ENCODE assay signal across 18 cellular contexts in the genomic region with DNA sequence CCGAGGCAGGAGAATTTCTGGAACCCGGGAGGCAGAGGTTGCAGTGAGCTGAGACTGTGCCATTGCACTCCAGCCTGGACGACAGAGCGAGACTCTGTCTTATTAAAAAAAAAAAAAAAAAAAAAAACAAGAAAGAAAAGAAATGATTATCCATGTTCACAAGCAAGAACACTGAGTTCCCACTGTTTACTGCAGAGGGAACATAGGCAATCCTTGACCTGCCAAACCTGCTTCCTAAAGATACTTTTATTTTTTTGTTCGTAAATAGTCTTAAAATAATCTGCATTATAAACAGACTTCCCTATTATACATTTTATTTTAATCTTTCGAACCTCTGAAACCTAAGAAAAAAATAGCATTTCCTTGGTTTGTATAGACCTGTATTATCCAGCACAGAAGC.
"Had no signal": no experiment of that assay in that cellular context is flagged by ENCODE, and none has a peak within 500 bp of the region (broad histone marks: within the 10 kb centered on the region; RNA-seq: fewer than 3 reads in every experiment).

No MANE protein-coding gene starts in this region.

- ATAC-seq: left colon; natural killer cell; stimulated activated naive B cell treated with anti-CD40 and anti-IgM and Interleukin-4, amounts not matched to agents 10 μg/mL and 1 μg/mL and 100 μg/mL, for 72 hours; upper lobe of right lung had no signal

- H3K27me3 ChIP-seq: dorsolateral prefrontal cortex, ovary, spleen, suprapubic skin, transverse colon, upper lobe of right lung, uterus had no signal

- H3K36me3 ChIP-seq: ovary, uterus had no signal

- H3K9me3 ChIP-seq: ovary, spleen, suprapubic skin, transverse colon, upper lobe of right lung, uterus had no signal

- H3K4me3 ChIP-seq: dorsolateral prefrontal cortex, lung, ovary, skin epidermis, spleen, suprapubic skin, transverse colon, upper lobe of right lung, uterus had no signal

- H3K27ac ChIP-seq: ovary, skin epidermis, suprapubic skin, transverse colon, upper lobe of right lung, uterus had no signal

- DNase-seq: dorsolateral prefrontal cortex; effector CD4-positive, alpha-beta T cell; head of caudate nucleus; hippocampal formation; left colon; natural killer cell; occipital lobe; ovary; posterior cingulate gyrus; spleen; stimulated activated CD4-positive, alpha-beta T cell treated with anti-CD3 and anti-CD28 coated beads, Interleukin-2, amount 100 ng/mL, for 48 hours; stimulated activated naive B cell treated with anti-CD40 and anti-IgM and Interleukin-4, amounts not matched to agents 10 μg/mL and 1 μg/mL and 100 μg/mL, for 72 hours; transverse colon; upper lobe of right lung; uterus had no signal
